15 cellular contexts compared by ENCODE assay signal in genomic region chr6:149093643-149094042, GRCh38.
DNase-seq lines count a peak whose midpoint lies in the region; ATAC-seq and TF ChIP-seq lines count a peak whose summit lies in the region.
"Had no signal": no experiment of that assay in that cellular context is flagged by ENCODE, and none has a peak within 500 bp of the region (broad histone marks: within the 10 kb centered on the region; RNA-seq: fewer than 3 reads in every experiment).

No MANE protein-coding gene starts in this region.

- ATAC-seq in activated T-helper 17 cell treated with anti-CD3 and anti-CD28 coated beads, Interleukin-2, amount 50 U/mL, for 72 hours (replicated peaks): no peak
- no peak for ATAC-seq in heart left ventricle
- no peak for ATAC-seq in HG02938 (IDR thresholded peaks at IDR 0.05; ENCODE audit: unreplicated experiment)

- H3K36me3 ChIP-seq in ACC112 (ENCODE audit: insufficient read depth, low read length): no peaks in the 10 kb centered on the region
- H3K36me3 ChIP-seq in heart left ventricle: no peaks in the 10 kb centered on the region
- H3K36me3 ChIP-seq: suprapubic skin had no signal

- peaks cover 7% of the 10 kb centered on the region for H3K9me3 Mint-ChIP-seq in activated T-helper 17 cell treated with anti-CD3 and anti-CD28 coated beads, Interleukin-2, amount 50 U/mL, for 72 hours

- no peak for TF ChIP-seq CTCF in heart left ventricle (IDR thresholded peaks at IDR 0.05)

- H3K4me1 ChIP-seq in ACC112 (ENCODE audit: control insufficient read depth, insufficient read depth, low read length, unreplicated experiment): peaks cover 22% of the 10 kb centered on the region
- peaks cover 0 to 27% (median 0%) of the 10 kb centered on the region in 12 donors for H3K4me1 ChIP-seq in heart left ventricle
- H3K4me1 ChIP-seq: Caco-2 had no signal

- peaks cover 49% of the 10 kb centered on the region for H3K4me1 Mint-ChIP-seq in activated T-helper 17 cell treated with anti-CD3 and anti-CD28 coated beads, Interleukin-2, amount 50 U/mL, for 72 hours

- intact Hi-C loops in heart left ventricle (cut with DNase I): no loop called here

- H3K27ac Mint-ChIP-seq in activated T-helper 17 cell treated with anti-CD3 and anti-CD28 coated beads, Interleukin-2, amount 50 U/mL, for 72 hours: peak overlapping the region; percentile 94

- no peaks in the 10 kb centered on the region for H3K27me3 Mint-ChIP-seq in activated T-helper 17 cell treated with anti-CD3 and anti-CD28 coated beads, Interleukin-2, amount 50 U/mL, for 72 hours
- H3K27me3 Mint-ChIP-seq: brain had no signal

- no peak for TF ChIP-seq POLR2A in heart left ventricle (IDR thresholded peaks at IDR 0.05)

- H3K4me3 ChIP-seq in ACC112 (ENCODE audit: low read depth, low read length): peak overlapping the region; percentile 27; the same call in 1 of the 2 replicates
- H3K4me3 ChIP-seq in heart left ventricle: no peak overlapping the region
- H3K4me3 ChIP-seq: suprapubic skin had no signal

- DNase-seq in EL (peak; percentile 84), glomerular visceral epithelial cell (ENCODE audit: extremely low spot score) (peak; percentile 37), heart left ventricle (no peak), mesenteric fat pad (ENCODE audit: low spot score) (no peak), LoVo (ENCODE audit: low spot score) (no peak)
- DNase-seq: activated CD4-positive, alpha-beta T cell treated with anti-CD3 and anti-CD28 coated beads for 4 hours; Caco-2; NCI-H510A treated with DMSO at 0.1 percent for 48 hours; Right ventricle myocardium superior; stimulated activated CD4-positive, alpha-beta T cell treated with anti-CD3 and anti-CD28 coated beads, Interleukin-4, amount 100 ng/mL, for 4 hours had no signal

- H2AFZ ChIP-seq in ACC112 (ENCODE audit: low read length, unreplicated experiment): no peak overlapping the region

- no peaks in the 10 kb centered on the region for H3K27me3 ChIP-seq in ACC112 (ENCODE audit: insufficient read depth, low read length)
- peaks cover 0 to 5% (median 0%) of the 10 kb centered on the region in 9 donors for H3K27me3 ChIP-seq in heart left ventricle
- H3K27me3 ChIP-seq: suprapubic skin had no signal

- no peaks in the 10 kb centered on the region for H3K79me2 ChIP-seq in ACC112 (ENCODE audit: control insufficient read depth, insufficient read depth, low read length, unreplicated experiment)

- peak overlapping the region; percentile 82 for H3K4me3 Mint-ChIP-seq in activated T-helper 17 cell treated with anti-CD3 and anti-CD28 coated beads, Interleukin-2, amount 50 U/mL, for 72 hours
- H3K4me3 Mint-ChIP-seq: brain had no signal

- no peak overlapping the region for H3K27ac ChIP-seq in ACC112 (ENCODE audit: low read depth, low read length)
- peak overlapping the region in 1 of 12 donors; percentile 38 for H3K27ac ChIP-seq in heart left ventricle
- H3K27ac ChIP-seq: suprapubic skin had no signal

- H3K36me3 Mint-ChIP-seq in activated T-helper 17 cell treated with anti-CD3 and anti-CD28 coated beads, Interleukin-2, amount 50 U/mL, for 72 hours (ENCODE audit: low read depth): no peaks in the 10 kb centered on the region

- 62 to 76% (median 65%) methylated on average over 3 of the region's 3 CpGs for WGBS in heart left ventricle, 4 donors

- peaks cover 0 to 14% (median 8%) of the 10 kb centered on the region in 12 donors for H3K9me3 ChIP-seq in heart left ventricle

Comparison
In these comparisons a context has a peak if more than half of its experiments do, and no peak if none do; other contexts are left out.
1. DNase-seq: peak in EL (single experiment) and glomerular visceral epithelial cell (single experiment); none in heart left ventricle (0 of 5), mesenteric fat pad (single experiment) and LoVo (single experiment).